Comparison of ENCODE assay signal across 24 cellular contexts in the genomic region with DNA sequence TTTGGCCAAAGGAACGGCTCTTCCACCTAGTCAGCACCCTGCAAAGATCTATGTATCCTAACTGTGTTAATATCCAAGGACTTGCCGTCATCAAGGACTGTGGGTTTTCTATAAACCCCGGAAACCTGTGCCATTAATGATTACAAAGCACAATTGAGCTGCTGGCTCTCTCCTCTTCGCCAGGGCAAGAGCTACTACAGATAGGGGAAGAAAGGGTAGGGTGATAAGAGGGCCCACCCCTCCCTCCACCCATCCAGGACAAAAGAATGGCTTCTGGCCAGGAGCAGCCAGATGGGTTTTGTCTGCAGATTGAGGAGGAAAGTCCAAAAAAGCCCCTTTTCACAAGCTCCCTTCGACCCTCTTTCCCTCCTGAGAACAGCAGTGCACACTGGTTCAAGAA.
"Had no signal": no experiment of that assay in that cellular context is flagged by ENCODE, and none has a peak within 500 bp of the region (broad histone marks: within the 10 kb centered on the region; RNA-seq: fewer than 3 reads in every experiment).

No MANE protein-coding gene starts in this region.

- H3K9me3 Mint-ChIP-seq: activated B cell treated with CpG ODN at 0.5 μM for 24 hours; activated CD8-positive, alpha-beta T cell treated with anti-CD3 and anti-CD28 coated beads for 36 hours; activated naive CD4-positive, alpha-beta T cell treated with anti-CD3 and anti-CD28 coated beads, Interleukin-2, amount 50 U/mL, for 24 hours; activated T-cell treated with anti-CD3 and anti-CD28 coated beads, Interleukin-2, amount 50 U/mL, for 4 hours; activated T-helper 2 cell treated with anti-CD3 and anti-CD28 coated beads, Interferon-gamma antibody, Interleukin-2, Interleukin-4, amounts not matched to agents 10 μg/mL and 5 μg/mL and 100 μg/mL, durations not matched to agents 14 hours and 24 hours and 36 hours; immature natural killer cell; natural killer cell had no signal

- H3K4me3 Mint-ChIP-seq: activated B cell treated with CpG ODN at 0.5 μM for 24 hours; activated CD8-positive, alpha-beta T cell treated with anti-CD3 and anti-CD28 coated beads for 36 hours; activated naive CD4-positive, alpha-beta T cell treated with anti-CD3 and anti-CD28 coated beads, Interleukin-2, amount 50 U/mL, for 24 hours; activated T-cell treated with anti-CD3 and anti-CD28 coated beads, Interleukin-2, amount 50 U/mL, for 4 hours; immature natural killer cell; natural killer cell had no signal

- H3K27ac ChIP-seq: colonic mucosa, dorsolateral prefrontal cortex, lower lobe of right lung, right lobe of liver, testis, transverse colon had no signal

- H3K4me1 Mint-ChIP-seq: activated B cell treated with CpG ODN at 0.5 μM for 24 hours, immature natural killer cell, natural killer cell had no signal

- H3K27ac Mint-ChIP-seq: activated B cell treated with CpG ODN at 0.5 μM for 24 hours; activated CD8-positive, alpha-beta T cell treated with anti-CD3 and anti-CD28 coated beads for 36 hours; activated naive CD4-positive, alpha-beta T cell treated with anti-CD3 and anti-CD28 coated beads, Interleukin-2, amount 50 U/mL, for 24 hours; activated T-helper 2 cell treated with anti-CD3 and anti-CD28 coated beads, Interferon-gamma antibody, Interleukin-2, Interleukin-4, amounts not matched to agents 10 μg/mL and 5 μg/mL and 100 μg/mL, durations not matched to agents 14 hours and 24 hours and 36 hours; immature natural killer cell; natural killer cell had no signal

- ATAC-seq: activated CD8-positive, alpha-beta T cell treated with anti-CD3 and anti-CD28 coated beads for 36 hours; activated T-cell treated with anti-CD3 and anti-CD28 coated beads, Interleukin-2, amount 50 U/mL, for 4 hours; lower lobe of right lung; natural killer cell; right lobe of liver; stimulated activated naive CD8-positive, alpha-beta T cell treated with anti-CD3 and anti-CD28 coated beads, Interleukin-15, Interleukin-2, amounts not matched to agents 100 U/mL and 50 U/mL, for 24 hours had no signal

- H3K27me3 Mint-ChIP-seq: activated B cell treated with CpG ODN at 0.5 μM for 24 hours; activated CD8-positive, alpha-beta T cell treated with anti-CD3 and anti-CD28 coated beads for 36 hours; activated naive CD4-positive, alpha-beta T cell treated with anti-CD3 and anti-CD28 coated beads, Interleukin-2, amount 50 U/mL, for 24 hours had no signal

- H3K27me3 ChIP-seq: colonic mucosa, dorsolateral prefrontal cortex, right lobe of liver, testis, transverse colon had no signal

- DNase-seq: activated B cell treated with CpG ODN at 0.5 μM for 24 hours; activated CD4-positive, alpha-beta T cell treated with anti-CD3 and anti-CD28 coated beads, Interleukin-2, amount 50 U/mL, for 1 hour; activated CD8-positive, alpha-beta T cell treated with anti-CD3 and anti-CD28 coated beads for 36 hours; activated T-cell treated with anti-CD3 and anti-CD28 coated beads, Interleukin-2, amount 50 U/mL, for 4 hours; anterior cingulate cortex; cerebellar nuclear complex; colonic mucosa; dorsolateral prefrontal cortex; effector memory CD4-positive, alpha-beta T cell; hypothalamus; immature natural killer cell; kidney; lower lobe of right lung; mesenchymal stem cell; natural killer cell; posterior cingulate gyrus; right lobe of liver; stimulated activated CD4-positive, alpha-beta T cell treated with anti-CD3 and anti-CD28 coated beads, Interleukin-2, amount 100 ng/mL, for 48 hours; stimulated activated naive CD8-positive, alpha-beta T cell treated with anti-CD3 and anti-CD28 coated beads, Interleukin-15, Interleukin-2, amounts not matched to agents 100 U/mL and 50 U/mL, for 24 hours; T-helper 1 cell; testis; transverse colon had no signal

- H3K4me1 ChIP-seq: colonic mucosa, right lobe of liver, transverse colon had no signal

- H3K9me3 ChIP-seq: colonic mucosa, lower lobe of right lung, right lobe of liver, testis, transverse colon had no signal

- H3K4me3 ChIP-seq: colonic mucosa, dorsolateral prefrontal cortex, lower lobe of right lung, right lobe of liver, testis, transverse colon had no signal
